Comparison of ENCODE assay signal across 8 cellular contexts in genomic region chr4:12729384-12729783, GRCh38.
A peak's percentile ranks its signal among the peaks of the same experiment; 100 is the strongest.
DNase-seq lines count a peak whose midpoint lies in the region; ATAC-seq, FAIRE-seq and TF ChIP-seq lines count a peak whose summit lies in the region.

No MANE protein-coding gene starts in this region.

- no peak overlapping the region for H3K27ac ChIP-seq in parathyroid adenoma

- H3K9me2 ChIP-seq in Loucy (replicated peaks; ENCODE audit: low read depth, low read length): no peaks in the 10 kb centered on the region

- no peaks in the 10 kb centered on the region for H3K9me3 ChIP-seq in Loucy (ENCODE audit: insufficient read depth, low read depth, low read length)
- H3K9me3 ChIP-seq in parathyroid adenoma (ENCODE audit: control insufficient read depth, low read length): no peaks in the 10 kb centered on the region

- ATAC-seq in HG02623 (IDR thresholded peaks at IDR 0.05; ENCODE audit: unreplicated experiment) (no peak), HG02884 (IDR thresholded peaks at IDR 0.05; ENCODE audit: unreplicated experiment) (no peak)

- TF ChIP-seq CTCF in Loucy (conservative IDR thresholded peaks at IDR 0.05; ENCODE audit: low read length) (peak; percentile 37; the same call in 1 of the 2 replicates), parathyroid adenoma (IDR thresholded peaks at IDR 0.05) (peak; percentile 12)

- DNase-seq in NCI-H1105 treated with DMSO at 0.1 percent for 48 hours (lab: John Stamatoyannopoulos, UW): peak; percentile 14
- DNase-seq in NCI-H1105 (lab: John Stamatoyannopoulos, UW): no peak
- DNase-seq in T1000 (lab: John Stamatoyannopoulos, UW): no peak

- H3K4me2 ChIP-seq in Loucy (ENCODE audit: low read depth, low read length, poor library complexity, severe bottlenecking) (no peak overlapping the region), parathyroid adenoma (ENCODE audit: low read length) (no peak overlapping the region)

- no peaks in the 10 kb centered on the region for H3K4me1 ChIP-seq in Loucy (ENCODE audit: insufficient read depth, low read length, poor library complexity, severe bottlenecking)
- no peaks in the 10 kb centered on the region for H3K4me1 ChIP-seq in parathyroid adenoma

- H3K36me3 ChIP-seq in Loucy (ENCODE audit: insufficient read depth, low read length): no peaks in the 10 kb centered on the region
- H3K36me3 ChIP-seq in parathyroid adenoma (ENCODE audit: control insufficient read depth, insufficient read depth, low read length): no peaks in the 10 kb centered on the region

- H4K20me1 ChIP-seq in Loucy (ENCODE audit: insufficient read depth, low read length, poor library complexity, severe bottlenecking): no peaks in the 10 kb centered on the region

- no peaks in the 10 kb centered on the region for H3K27me3 ChIP-seq in Loucy (ENCODE audit: insufficient read depth, low read length, poor library complexity, severe bottlenecking)
- H3K27me3 ChIP-seq in parathyroid adenoma (ENCODE audit: control insufficient read depth, insufficient read depth, low read length): no peaks in the 10 kb centered on the region

- H3K4me3 ChIP-seq in Loucy (ENCODE audit: low read length, poor library complexity, severe bottlenecking) (no peak overlapping the region), parathyroid adenoma (ENCODE audit: low read depth, low read length) (no peak overlapping the region)

- H3F3A ChIP-seq in Loucy (ENCODE audit: low read depth): no peaks in the 10 kb centered on the region

- peak; percentile 5 for FAIRE-seq in colon (lab: Jason Lieb, UNC)

- H2AFZ ChIP-seq in Loucy (ENCODE audit: low read length) (no peak overlapping the region; the same call in 1 of the 2 replicates), parathyroid adenoma (no peak overlapping the region)

- H3K79me2 ChIP-seq in Loucy (ENCODE audit: insufficient read depth, low read length) (no peaks in the 10 kb centered on the region), parathyroid adenoma (no peaks in the 10 kb centered on the region)

- no peak overlapping the region for H3K9ac ChIP-seq in Loucy (ENCODE audit: low read depth, low read length, poor library complexity, severe bottlenecking)
- H3K9ac ChIP-seq in parathyroid adenoma: no peak overlapping the region
